ENCODE assay signal across 1 cellular context in genomic region chr22:41397143-41397811, GRCh38.
A peak's percentile ranks its signal among the peaks of the same experiment; 100 is the strongest.
TF ChIP-seq lines count a peak whose summit lies in the region.

No MANE protein-coding gene starts in this region.

TF ChIP-seq in HepG2, 621 proteins besides CTCF, POLR2A, EP300 and RAD21 (continued from another document and continues in another):
- TF ChIP-seq NR2F1 (CRISPR knock-in tag; IDR thresholded peaks at IDR 0.05) (peak; percentile 86 to 88), TBX3 (IDR thresholded peaks at IDR 0.05; ENCODE audit: borderline replicate concordance) (0 out of 2 replicates have a peak, but pooled peaks have one; percentile 12), SKIL (CRISPR knock-in tag; IDR thresholded peaks at IDR 0.05; ENCODE audit: borderline replicate concordance) (peak; percentile 63; the same call in 1 of the 2 replicates), FOXK2 (IDR thresholded peaks at IDR 0.05) (peak; percentile 76), CCDC6 (CRISPR knock-in tag; IDR thresholded peaks at IDR 0.05) (peak; percentile 78; the same call in 1 of the 2 replicates), ZNF644 (CRISPR knock-in tag; IDR thresholded peaks at IDR 0.05; ENCODE audit: low read depth) (no peak), ZMYM4 (CRISPR knock-in tag; IDR thresholded peaks at IDR 0.05) (peak; percentile 37; the same call in 1 of the 2 replicates), HNF1A (IDR thresholded peaks at IDR 0.05; ENCODE audit: low read depth) (no peak), HNF1A (CRISPR knock-in tag; IDR thresholded peaks at IDR 0.05; ENCODE audit: borderline replicate concordance) (peak; percentile 33; the same call in 1 of the 2 replicates), ZNF280D (CRISPR knock-in tag; IDR thresholded peaks at IDR 0.05) (peak; percentile 62; the same call in 1 of the 2 replicates), FOXK1 (CRISPR knock-in tag; IDR thresholded peaks at IDR 0.05; ENCODE audit: borderline replicate concordance, low read depth) (peak; percentile 81; the same call in 1 of the 2 replicates), MXD1 (CRISPR knock-in tag; IDR thresholded peaks at IDR 0.05) (no peak), REPIN1 (CRISPR knock-in tag; IDR thresholded peaks at IDR 0.05; ENCODE audit: borderline replicate concordance, low read depth) (peak; percentile 40; the same call in 1 of the 2 replicates), PHF20 (CRISPR knock-in tag; IDR thresholded peaks at IDR 0.05) (0 out of 2 replicates have a peak, but pooled peaks have one; percentile 18), ZBTB43 (CRISPR knock-in tag; conservative IDR thresholded peaks at IDR 0.05) (0 out of 2 replicates have a peak, but pooled peaks have one; percentile 8), RAD51 (IDR thresholded peaks at IDR 0.05; ENCODE audit: borderline replicate concordance) (no peak), NCOA2 (CRISPR knock-in tag; IDR thresholded peaks at IDR 0.05) (peak; percentile 72), IRF9 (CRISPR knock-in tag; IDR thresholded peaks at IDR 0.05; ENCODE audit: borderline replicate concordance) (peak; percentile 73; the same call in 1 of the 2 replicates), ZNF652 (CRISPR knock-in tag; IDR thresholded peaks at IDR 0.05; ENCODE audit: borderline replicate concordance, low read depth) (no peak), ZNF747 (CRISPR knock-in tag; IDR thresholded peaks at IDR 0.05; ENCODE audit: borderline replicate concordance) (peak; percentile 58; the same call in 1 of the 2 replicates), HNF4A (CRISPR knock-in tag; IDR thresholded peaks at IDR 0.05) (peak; percentile 93), ZNF44 (CRISPR knock-in tag; IDR thresholded peaks at IDR 0.05) (0 out of 2 replicates have a peak, but pooled peaks have one; percentile 46), PPARG (CRISPR knock-in tag; conservative IDR thresholded peaks at IDR 0.05) (peak; percentile 65; the same call in 1 of the 2 replicates), ZNF432 (CRISPR knock-in tag; IDR thresholded peaks at IDR 0.05; ENCODE audit: borderline replicate concordance) (no peak), ZNF331 (CRISPR knock-in tag; IDR thresholded peaks at IDR 0.05) (peak; percentile 33; the same call in 1 of the 2 replicates), NCOA1 (CRISPR knock-in tag; IDR thresholded peaks at IDR 0.05) (0 out of 2 replicates have a peak, but pooled peaks have one; percentile 43), EHMT2 (IDR thresholded peaks at IDR 0.05; ENCODE audit: borderline replicate concordance, low read depth, low read length) (no peak), FOXM1 (CRISPR knock-in tag; IDR thresholded peaks at IDR 0.05) (no peak), ZFP36L1 (CRISPR knock-in tag; IDR thresholded peaks at IDR 0.05) (no peak), RXRB (CRISPR knock-in tag; IDR thresholded peaks at IDR 0.05; ENCODE audit: borderline replicate concordance) (peak; percentile 94), GLI4 (CRISPR knock-in tag; IDR thresholded peaks at IDR 0.05; ENCODE audit: borderline replicate concordance) (peak; percentile 65; the same call in 1 of the 2 replicates), ZNF296 (CRISPR knock-in tag; conservative IDR thresholded peaks at IDR 0.05) (no peak), FOXA3 (CRISPR knock-in tag; IDR thresholded peaks at IDR 0.05) (peak; percentile 92), SOX13 (IDR thresholded peaks at IDR 0.05) (no peak), SOX13 (CRISPR knock-in tag; conservative IDR thresholded peaks at IDR 0.05 in 1 of 2, IDR thresholded peaks at IDR 0.05 in 1 of 2) (peak in 1 of 2 experiments; percentile 72; a peak in 2 of 4 replicates), CBX1 (IDR thresholded peaks at IDR 0.05; ENCODE audit: low read depth) (no peak), HINFP (CRISPR knock-in tag; IDR thresholded peaks at IDR 0.05; ENCODE audit: low read depth) (peak; percentile 82; the same call in 1 of the 2 replicates)
- TF ChIP-seq, protein P1, sequence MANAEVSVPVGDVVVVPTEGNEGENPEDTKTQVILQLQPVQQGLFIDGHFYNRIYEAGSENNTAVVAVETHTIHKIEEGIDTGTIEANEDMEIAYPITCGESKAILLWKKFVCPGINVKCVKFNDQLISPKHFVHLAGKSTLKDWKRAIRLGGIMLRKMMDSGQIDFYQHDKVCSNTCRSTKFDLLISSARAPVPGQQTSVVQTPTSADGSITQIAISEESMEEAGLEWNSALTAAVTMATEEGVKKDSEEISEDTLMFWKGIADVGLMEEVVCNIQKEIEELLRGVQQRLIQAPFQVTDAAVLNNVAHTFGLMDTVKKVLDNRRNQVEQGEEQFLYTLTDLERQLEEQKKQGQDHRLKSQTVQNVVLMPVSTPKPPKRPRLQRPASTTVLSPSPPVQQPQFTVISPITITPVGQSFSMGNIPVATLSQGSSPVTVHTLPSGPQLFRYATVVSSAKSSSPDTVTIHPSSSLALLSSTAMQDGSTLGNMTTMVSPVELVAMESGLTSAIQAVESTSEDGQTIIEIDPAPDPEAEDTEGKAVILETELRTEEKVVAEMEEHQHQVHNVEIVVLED (CRISPR knock-in tag; IDR thresholded peaks at IDR 0.05; ENCODE audit: borderline replicate concordance), result peak; percentile 51
- TF ChIP-seq, protein P2, sequence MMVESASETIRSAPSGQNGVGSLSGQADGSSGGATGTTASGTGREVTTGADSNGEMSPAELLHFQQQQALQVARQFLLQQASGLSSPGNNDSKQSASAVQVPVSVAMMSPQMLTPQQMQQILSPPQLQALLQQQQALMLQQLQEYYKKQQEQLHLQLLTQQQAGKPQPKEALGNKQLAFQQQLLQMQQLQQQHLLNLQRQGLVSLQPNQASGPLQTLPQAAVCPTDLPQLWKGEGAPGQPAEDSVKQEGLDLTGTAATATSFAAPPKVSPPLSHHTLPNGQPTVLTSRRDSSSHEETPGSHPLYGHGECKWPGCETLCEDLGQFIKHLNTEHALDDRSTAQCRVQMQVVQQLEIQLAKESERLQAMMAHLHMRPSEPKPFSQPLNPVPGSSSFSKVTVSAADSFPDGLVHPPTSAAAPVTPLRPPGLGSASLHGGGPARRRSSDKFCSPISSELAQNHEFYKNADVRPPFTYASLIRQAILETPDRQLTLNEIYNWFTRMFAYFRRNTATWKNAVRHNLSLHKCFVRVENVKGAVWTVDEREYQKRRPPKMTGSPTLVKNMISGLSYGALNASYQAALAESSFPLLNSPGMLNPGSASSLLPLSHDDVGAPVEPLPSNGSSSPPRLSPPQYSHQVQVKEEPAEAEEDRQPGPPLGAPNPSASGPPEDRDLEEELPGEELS (CRISPR knock-in tag; IDR thresholded peaks at IDR 0.05), result peak; percentile 74
- TF ChIP-seq, protein P3, sequence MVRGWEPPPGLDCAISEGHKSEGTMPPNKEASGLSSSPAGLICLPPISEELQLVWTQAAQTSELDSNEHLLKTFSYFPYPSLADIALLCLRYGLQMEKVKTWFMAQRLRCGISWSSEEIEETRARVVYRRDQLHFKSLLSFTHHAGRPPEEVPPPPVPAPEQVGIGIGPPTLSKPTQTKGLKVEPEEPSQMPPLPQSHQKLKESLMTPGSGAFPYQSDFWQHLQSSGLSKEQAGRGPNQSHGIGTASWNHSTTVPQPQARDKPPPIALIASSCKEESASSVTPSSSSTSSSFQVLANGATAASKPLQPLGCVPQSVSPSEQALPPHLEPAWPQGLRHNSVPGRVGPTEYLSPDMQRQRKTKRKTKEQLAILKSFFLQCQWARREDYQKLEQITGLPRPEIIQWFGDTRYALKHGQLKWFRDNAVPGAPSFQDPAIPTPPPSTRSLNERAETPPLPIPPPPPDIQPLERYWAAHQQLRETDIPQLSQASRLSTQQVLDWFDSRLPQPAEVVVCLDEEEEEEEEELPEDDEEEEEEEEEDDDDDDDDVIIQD (CRISPR knock-in tag; IDR thresholded peaks at IDR 0.05; ENCODE audit: low read depth), result no peak
